18 cellular contexts compared by ENCODE assay signal in the genomic region with DNA sequence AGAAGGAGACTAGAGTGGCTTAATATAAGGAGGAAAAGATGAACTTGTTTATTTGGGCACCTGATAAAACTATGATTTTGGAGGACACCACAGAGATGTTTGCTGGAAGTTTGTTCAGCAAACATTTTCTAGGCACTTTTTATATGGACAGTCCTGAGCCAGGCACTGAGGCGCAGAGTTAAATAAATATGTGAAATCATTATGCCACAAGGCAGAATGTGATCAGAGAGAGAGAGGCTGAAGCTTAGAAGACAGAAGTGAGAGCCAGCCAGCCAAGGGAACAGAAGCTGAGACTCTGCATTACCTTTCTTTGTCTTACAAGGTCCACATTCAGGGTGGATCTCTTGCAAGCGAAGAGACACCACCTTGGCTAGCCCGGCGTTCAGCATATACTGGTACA.
"Had no signal": no experiment of that assay in that cellular context is flagged by ENCODE, and none has a peak within 500 bp of the region (broad histone marks: within the 10 kb centered on the region; RNA-seq: fewer than 3 reads in every experiment).

No MANE protein-coding gene starts in this region.

- H3K4me1 ChIP-seq: foreskin keratinocyte, left lung, lower lobe of right lung, pancreas, sigmoid colon had no signal

- H3K27ac ChIP-seq: foreskin keratinocyte, left lung, lower lobe of right lung, pancreas, sigmoid colon had no signal

- DNase-seq: effector memory CD8-positive, alpha-beta T cell; foreskin keratinocyte; islet precursor cell; left lung; lower lobe of right lung; midbrain; occipital lobe; pancreas; retina; sigmoid colon; small intestine; stimulated activated CD4-positive, alpha-beta T cell treated with anti-CD3 and anti-CD28 coated beads, Interleukin-12 subunit alpha, Interleukin-12 subunit beta, amount 100 ng/mL, for 4 hours; stimulated activated naive CD4-positive, alpha-beta T cell treated with Interleukin-2 at 50 U/mL for 16 hours had no signal

- H3K4me3 ChIP-seq: left lung, lower lobe of right lung, pancreas, sigmoid colon had no signal

- H3K4me3 Mint-ChIP-seq: dendritic cell treated with granulocyte-macrophage colony-stimulating factor and Interleukin-4, amounts not matched to agents 40 ng/mL and 50 ng/mL, for 4 days; effector memory CD8-positive, alpha-beta T cell; memory B cell; natural killer cell treated with Interleukin-12 subunit alpha and Interleukin-12 subunit beta and Interleukin-15 and Interleukin-18, amount 100 ng/mL, for 72 hours; type B pancreatic cell had no signal

- H3K9me3 Mint-ChIP-seq: dendritic cell treated with granulocyte-macrophage colony-stimulating factor and Interleukin-4, amounts not matched to agents 40 ng/mL and 50 ng/mL, for 4 days; effector memory CD8-positive, alpha-beta T cell; memory B cell; natural killer cell treated with Interleukin-12 subunit alpha and Interleukin-12 subunit beta and Interleukin-15 and Interleukin-18, amount 100 ng/mL, for 72 hours; type B pancreatic cell had no signal

- H3K27me3 ChIP-seq: foreskin keratinocyte, left lung, pancreas, sigmoid colon had no signal

- ATAC-seq: effector memory CD8-positive, alpha-beta T cell; foreskin keratinocyte; left lung; lower lobe of right lung; natural killer cell treated with Interleukin-12 subunit alpha and Interleukin-12 subunit beta and Interleukin-15 and Interleukin-18, amount 100 ng/mL, for 72 hours; pancreas had no signal

- H3K9me3 ChIP-seq: pancreas, sigmoid colon had no signal

- H3K27ac Mint-ChIP-seq: dendritic cell treated with granulocyte-macrophage colony-stimulating factor and Interleukin-4, amounts not matched to agents 40 ng/mL and 50 ng/mL, for 4 days; memory B cell; type B pancreatic cell had no signal

- H3K27me3 Mint-ChIP-seq: dendritic cell treated with granulocyte-macrophage colony-stimulating factor and Interleukin-4, amounts not matched to agents 40 ng/mL and 50 ng/mL, for 4 days; effector memory CD8-positive, alpha-beta T cell; memory B cell; natural killer cell treated with Interleukin-12 subunit alpha and Interleukin-12 subunit beta and Interleukin-15 and Interleukin-18, amount 100 ng/mL, for 72 hours; progenitor cell of endocrine pancreas; type B pancreatic cell had no signal
